8 cellular contexts compared by ENCODE assay signal in the genomic region with DNA sequence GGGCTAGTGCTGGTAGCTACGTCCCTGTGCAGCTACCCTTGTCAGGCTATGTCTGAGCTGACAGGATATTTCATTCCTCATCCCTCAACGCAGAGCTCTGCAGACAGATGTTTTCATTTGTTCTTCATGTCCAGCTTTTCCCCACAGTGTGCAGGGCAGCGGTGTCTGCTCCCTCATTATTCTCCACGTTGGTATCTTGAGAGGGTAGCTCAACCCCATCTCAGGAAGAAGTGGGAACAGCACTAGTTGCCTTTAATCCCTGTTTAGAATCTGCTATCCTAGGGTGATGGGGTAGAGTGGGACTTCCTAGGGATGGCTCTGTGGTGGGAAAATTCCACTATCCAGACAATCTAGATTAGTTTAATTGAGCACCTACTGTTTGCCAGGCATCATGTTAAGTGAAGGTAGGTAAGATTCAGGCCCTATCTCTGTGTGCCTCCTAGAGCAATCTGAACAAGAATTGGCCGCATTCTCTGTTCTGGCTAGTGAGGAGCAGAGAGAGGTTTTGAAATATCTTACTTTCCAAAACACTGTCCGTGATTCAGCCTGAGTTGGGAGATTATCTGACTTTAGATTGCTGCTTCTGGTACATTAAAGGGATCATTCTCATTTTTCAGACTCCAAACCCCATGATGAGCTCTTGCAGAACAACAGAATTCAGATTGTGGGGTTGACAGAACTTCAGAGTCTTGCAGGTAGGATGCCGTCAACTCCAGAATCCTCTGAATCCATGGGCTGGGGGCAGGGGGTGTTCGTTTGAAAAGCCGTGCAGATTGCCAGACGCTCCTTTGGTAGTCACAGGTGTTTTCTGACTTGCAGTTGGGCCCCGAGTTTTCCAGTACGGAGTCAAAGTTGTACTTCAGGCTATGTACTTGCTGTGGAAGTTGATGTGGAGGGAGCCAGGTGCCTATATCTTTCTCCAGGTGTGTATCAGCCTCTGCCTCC. TPM values are rescaled to one million over a fixed set of nuclear protein-coding genes. Genes with fewer than 3 reads are reported as not detected.
DNase-seq lines count a peak whose midpoint lies in the region; ATAC-seq and TF ChIP-seq lines count a peak whose summit lies in the region.

No MANE protein-coding gene starts in this region.

- ATAC-seq in Panc1 (no peak; the same call in none of the 2 replicates), HG02973 (IDR thresholded peaks at IDR 0.05; ENCODE audit: unreplicated experiment) (no peak)

- H3K27ac ChIP-seq in Panc1 (ENCODE audit: low read length) (peak overlapping the region; percentile 91), fibroblast of lung (ENCODE audit: insufficient read depth, low read length) (peak overlapping the region; percentile 74)

- H3K36me3 ChIP-seq in Panc1 (ENCODE audit: control insufficient read depth, insufficient read depth, low read length) (peaks cover 2% of the 10 kb centered on the region), fibroblast of lung (ENCODE audit: control insufficient read depth, insufficient read depth, low read length) (peaks cover 12% of the 10 kb centered on the region)

- H3K27me3 ChIP-seq in Panc1 (ENCODE audit: control insufficient read depth, insufficient read depth, low read length) (no peaks in the 10 kb centered on the region), fibroblast of lung (ENCODE audit: control insufficient read depth, insufficient read depth, low read length) (no peaks in the 10 kb centered on the region)

- POLR2A ChIA-PET in Panc1 (lab: Charles Lee) = no interaction called here

- H3K4me2 ChIP-seq in fibroblast of lung (ENCODE audit: extremely low read depth, insufficient read depth, low read length) = peak overlapping the region; percentile 96

- H3K9ac ChIP-seq in fibroblast of lung (ENCODE audit: insufficient read depth, low read length) = peak overlapping the region; percentile 70

- H3K9me3 ChIP-seq in Panc1 (ENCODE audit: control insufficient read depth, insufficient read depth, low read depth, low read length) = no peaks in the 10 kb centered on the region
- H3K9me3 ChIP-seq in fibroblast of lung (ENCODE audit: control insufficient read depth, insufficient read depth, low read depth, low read length) = no peaks in the 10 kb centered on the region

- BruUV-seq in Panc1 (replicated peaks; lab: Mats Ljungman, UMichigan) = TSS peak; percentile 63

- TF ChIP-seq CTCF in Panc1 (IDR thresholded peaks at IDR 0.05) (no peak), fibroblast of lung (conservative IDR thresholded peaks at IDR 0.05 in 1 of 2, IDR thresholded peaks at IDR 0.05 in 1 of 2; ENCODE audit: low read depth in 1 of 2, low read length in 2 of 2) (no peak)

- DNase-seq in Panc1 (ENCODE audit: low read depth, low spot score) (no peak), fibroblast of lung (ENCODE audit: low read depth in 2 of 2) (no peak), posterior vena cava (ENCODE audit: low spot score) (peak; percentile 30), NCI-H146 treated with DMSO at 0.1 percent for 48 hours (lab: John Stamatoyannopoulos, UW; ENCODE audit: unreplicated experiment) (no peak), NOMO-1 (lab: John Stamatoyannopoulos, UW; ENCODE audit: unreplicated experiment in 2 of 2) (no peak), NCI-H2196 (lab: John Stamatoyannopoulos, UW; ENCODE audit: unreplicated experiment) (no peak)

- H3K4me3 ChIP-seq in GM08714 (ENCODE audit: low read length) = peak overlapping the region; percentile 70
- peak overlapping the region; percentile 81 for H3K4me3 ChIP-seq in Panc1 (ENCODE audit: low read depth in 2 of 2, low read length in 2 of 2)
- peak overlapping the region; percentile 83 to 97 (median 84) for H3K4me3 ChIP-seq in fibroblast of lung (replicated peaks in 1 of 4; ENCODE audit: control extremely low read depth in 1 of 4, insufficient read depth in 1 of 4, low read depth in 3 of 4, low read length in 4 of 4)

- intact Hi-C loops in Panc1 (cut with micrococcal nuclease; ENCODE audit: unreplicated experiment) (no loop called here), posterior vena cava (cut with DNase I) (no loop called here)

- H4K20me1 ChIP-seq in fibroblast of lung (ENCODE audit: control insufficient read depth, extremely low read depth, insufficient read depth, low read length) = no peaks in the 10 kb centered on the region

- CTCF ChIA-PET in Panc1 (lab: Charles Lee) = interaction anchor here (0.6 kb wide), 1 partner anchor 116 kb away, joined by 3 read pairs; no protein-coding TSS in a partner anchor

- peaks cover 11% of the 10 kb centered on the region for H3K79me2 ChIP-seq in fibroblast of lung (ENCODE audit: control insufficient read depth, insufficient read depth, low read length)

- H3K4me1 ChIP-seq in Panc1 (ENCODE audit: control insufficient read depth, insufficient read depth, low read length) (peaks cover 5% of the 10 kb centered on the region; the same call in 1 of the 2 replicates), fibroblast of lung (ENCODE audit: control insufficient read depth, extremely low read depth, insufficient read depth, low read length) (peaks cover 3% of the 10 kb centered on the region)

- peak overlapping the region; percentile 95 for H2AFZ ChIP-seq in fibroblast of lung (ENCODE audit: low read length)

- in situ Hi-C loops in Panc1 (cut with HindIII; ENCODE audit: low pct_unique_long_range_greater_than_20kb, low sequenced_read_pairs) = no loop called here

RNA-seq across cellular contexts. Expression of a gene that starts 1.0 kb away (rescaled TPM):
- total RNA-seq in Panc1 (2021; ENCODE audit: unreplicated experiment) = 46.6 TPM
- polyA plus RNA-seq in Panc1 (2012; ENCODE audit: insufficient read length) = 32.1 TPM
- 24.1 and 29.2 TPM in 2 replicates for total RNA-seq in fibroblast of lung
- 26.2 and 38.8 TPM in 2 replicates for polyA plus RNA-seq in fibroblast of lung
- polyA plus RNA-seq in fibroblast of lung (2012) = 24.5 and 35.9 TPM in 2 replicates
- polyA minus RNA-seq in fibroblast of lung (ENCODE audit: low replicate concordance) = 64.1 and 81.0 TPM in 2 replicates
- total RNA-seq in posterior vena cava = 10 to 100 TPM; 14.7 to 16.4 TPM

RNA-seq across cellular contexts. Expression of a gene that starts 6.8 kb away (rescaled TPM):
- total RNA-seq in Panc1 (2021; ENCODE audit: unreplicated experiment) = not detected
- polyA plus RNA-seq in Panc1 (2012; ENCODE audit: insufficient read length) = not detected
- total RNA-seq in fibroblast of lung = 5.9 and 9.8 TPM in 2 replicates
- 0.53 and 1.3 TPM in 2 replicates for polyA plus RNA-seq in fibroblast of lung
- polyA plus RNA-seq in fibroblast of lung (2012) = 0.38 and 0.78 TPM in 2 replicates
- polyA minus RNA-seq in fibroblast of lung (ENCODE audit: low replicate concordance) = not detected in 2 replicates
- 10 to 100 TPM; 32.3 to 54.2 TPM for total RNA-seq in posterior vena cava

RNA-seq across cellular contexts. Expression of a gene that starts 25.0 kb away (rescaled TPM):
- total RNA-seq in Panc1 (2021; ENCODE audit: unreplicated experiment) (24.4 TPM), fibroblast of lung (7.9 and 8.2 TPM in 2 replicates), posterior vena cava (1 to 10 TPM; 8.8 to 9.6 TPM)
- polyA plus RNA-seq in Panc1 (2012; ENCODE audit: insufficient read length) = 21.7 TPM
- 5.4 and 8.9 TPM in 2 replicates for polyA plus RNA-seq in fibroblast of lung
- 9.1 and 17.4 TPM in 2 replicates for polyA plus RNA-seq in fibroblast of lung (2012)
- polyA minus RNA-seq in fibroblast of lung (ENCODE audit: low replicate concordance) = 14.6 and 32.6 TPM in 2 replicates

RNA-seq across cellular contexts. Expression of a gene that starts 38.9 kb away (rescaled TPM):
- 19.2 TPM for total RNA-seq in Panc1 (2021; ENCODE audit: unreplicated experiment)
- 25.0 TPM for polyA plus RNA-seq in Panc1 (2012; ENCODE audit: insufficient read length)
- total RNA-seq in fibroblast of lung = 16.7 and 17.7 TPM in 2 replicates
- 9.7 and 11.4 TPM in 2 replicates for polyA plus RNA-seq in fibroblast of lung
- polyA plus RNA-seq in fibroblast of lung (2012) = 11.7 and 14.3 TPM in 2 replicates
- 7.5 and 13.9 TPM in 2 replicates for polyA minus RNA-seq in fibroblast of lung (ENCODE audit: low replicate concordance)
- 1 to 10 TPM; 5.9 to 6.3 TPM for total RNA-seq in posterior vena cava
